ENCODE assay signal across 30 cellular contexts in the genomic region with DNA sequence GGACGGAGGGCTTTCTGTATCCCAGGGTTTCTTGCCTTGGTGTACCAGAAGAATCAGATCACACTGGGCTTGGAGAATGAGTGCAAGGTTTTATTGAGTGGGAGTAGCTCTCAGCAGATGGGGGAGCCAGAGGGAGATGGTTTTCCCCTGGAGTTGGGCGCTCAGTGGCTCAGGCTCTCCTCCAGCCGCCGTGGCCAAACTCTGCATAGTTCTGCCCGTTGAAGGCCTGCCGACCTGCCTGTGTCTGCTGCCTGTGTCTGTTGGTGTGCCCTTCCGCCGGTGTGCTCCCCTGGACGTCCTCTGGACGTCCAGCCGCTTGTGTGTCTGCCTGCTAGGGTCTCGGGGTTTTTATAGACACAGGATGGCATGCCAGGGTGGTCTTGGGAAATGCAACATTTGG. TPM values are rescaled to one million over a fixed set of nuclear protein-coding genes. Genes with fewer than 3 reads are reported as not detected.
"Had no signal": no experiment of that assay in that cellular context is flagged by ENCODE, and none has a peak within 500 bp of the region (broad histone marks: within the 10 kb centered on the region; RNA-seq: fewer than 3 reads in every experiment).

No MANE protein-coding gene starts in this region.

- H3K9me3 ChIP-seq: ascending aorta, breast epithelium, colonic mucosa, esophagus muscularis mucosa, gastroesophageal sphincter, heart right ventricle had no signal

- H3K27ac ChIP-seq: ascending aorta, breast epithelium, cardiac muscle cell, colonic mucosa, esophagus muscularis mucosa, foreskin keratinocyte, gastroesophageal sphincter, heart right ventricle had no signal

- H3K36me3 ChIP-seq: ascending aorta, breast epithelium, cardiac muscle cell, colonic mucosa, esophagus muscularis mucosa, gastroesophageal sphincter, heart right ventricle had no signal

- H3K36me3 Mint-ChIP-seq: activated naive CD4-positive, alpha-beta T cell treated with anti-CD3 and anti-CD28 coated beads, Interleukin-2, amount 10 ng/mL, durations not matched to agents 7 days and 5 days; activated naive CD8-positive, alpha-beta T cell treated with anti-CD3 and anti-CD28 coated beads, Interleukin-2, amount 10 ng/mL, durations not matched to agents 7 days and 5 days; brain had no signal

- H3K27me3 Mint-ChIP-seq: activated naive CD4-positive, alpha-beta T cell treated with anti-CD3 and anti-CD28 coated beads, Interleukin-2, amount 10 ng/mL, durations not matched to agents 7 days and 5 days; activated naive CD8-positive, alpha-beta T cell treated with anti-CD3 and anti-CD28 coated beads, Interleukin-2, amount 10 ng/mL, durations not matched to agents 7 days and 5 days; activated T-cell treated with anti-CD3 and anti-CD28 coated beads, Interleukin-2, amount 50 U/mL, for 24 hours had no signal

- H3K4me1 ChIP-seq: ascending aorta, breast epithelium, colonic mucosa, foreskin keratinocyte had no signal

- H3K4me3 Mint-ChIP-seq: activated CD4-positive, alpha-beta memory T cell treated with anti-CD3 and anti-CD28 coated beads, Interleukin-2, amount 10 ng/mL, durations not matched to agents 7 days and 5 days; activated CD4-positive, alpha-beta T cell treated with anti-CD3 and anti-CD28 coated beads, Interleukin-2, amount 10 ng/mL, durations not matched to agents 7 days and 5 days; activated naive CD4-positive, alpha-beta T cell treated with anti-CD3 and anti-CD28 coated beads, Interleukin-2, amount 10 ng/mL, durations not matched to agents 7 days and 5 days; activated naive CD8-positive, alpha-beta T cell treated with anti-CD3 and anti-CD28 coated beads, Interleukin-2, amount 10 ng/mL, durations not matched to agents 7 days and 5 days; activated T-cell treated with anti-CD3 and anti-CD28 coated beads, Interleukin-2, amount 50 U/mL, for 24 hours; activated T-cell treated with anti-CD3 and anti-CD28 coated beads, Interleukin-2, amount 50 U/mL, for 72 hours had no signal

- H3K27ac Mint-ChIP-seq: activated CD4-positive, alpha-beta memory T cell treated with anti-CD3 and anti-CD28 coated beads, Interleukin-2, amount 10 ng/mL, durations not matched to agents 7 days and 5 days; activated CD4-positive, alpha-beta T cell treated with anti-CD3 and anti-CD28 coated beads, Interleukin-2, amount 10 ng/mL, durations not matched to agents 7 days and 5 days; activated naive CD4-positive, alpha-beta T cell treated with anti-CD3 and anti-CD28 coated beads, Interleukin-2, amount 10 ng/mL, durations not matched to agents 7 days and 5 days; activated naive CD8-positive, alpha-beta T cell treated with anti-CD3 and anti-CD28 coated beads, Interleukin-2, amount 10 ng/mL, durations not matched to agents 7 days and 5 days; activated T-cell treated with anti-CD3 and anti-CD28 coated beads, Interleukin-2, amount 50 U/mL, for 24 hours; activated T-cell treated with anti-CD3 and anti-CD28 coated beads, Interleukin-2, amount 50 U/mL, for 72 hours; brain had no signal

- DNase-seq: activated CD4-positive, alpha-beta memory T cell treated with anti-CD3 and anti-CD28 coated beads, Interleukin-2, amount 10 ng/mL, durations not matched to agents 7 days and 5 days; activated CD4-positive, alpha-beta T cell treated with anti-CD3 and anti-CD28 coated beads for 1 hour; activated CD4-positive, alpha-beta T cell treated with anti-CD3 and anti-CD28 coated beads for 4 hours; activated CD4-positive, alpha-beta T cell treated with anti-CD3 and anti-CD28 coated beads, Interleukin-2, amount 10 ng/mL, durations not matched to agents 7 days and 5 days; activated CD4-positive, alpha-beta T cell treated with anti-CD3 and anti-CD28 coated beads, Interleukin-2, amount 50 U/mL, for 4 hours; activated CD8-positive, alpha-beta memory T cell treated with anti-CD3 and anti-CD28 coated beads, Interleukin-2, amount 50 U/mL, for 48 hours; activated gamma-delta T cell; activated naive CD4-positive, alpha-beta T cell; activated naive CD4-positive, alpha-beta T cell treated with anti-CD3 and anti-CD28 coated beads, Interleukin-2, amount 10 ng/mL, durations not matched to agents 7 days and 5 days; activated naive CD8-positive, alpha-beta T cell treated with anti-CD3 and anti-CD28 coated beads, Interleukin-2, amount 10 ng/mL, durations not matched to agents 7 days and 5 days; activated T-cell treated with anti-CD3 and anti-CD28 coated beads for 4 hours; activated T-cell treated with anti-CD3 and anti-CD28 coated beads, Interleukin-2, amount 50 U/mL, for 24 hours; activated T-cell treated with anti-CD3 and anti-CD28 coated beads, Interleukin-2, amount 50 U/mL, for 72 hours; central memory CD4-positive, alpha-beta T cell; cerebellar nuclear complex; colonic mucosa; effector memory CD4-positive, alpha-beta T cell; erythroblast; foreskin keratinocyte; heart right ventricle; T-helper 2 cell had no signal

- H3K9me3 Mint-ChIP-seq: activated CD4-positive, alpha-beta memory T cell treated with anti-CD3 and anti-CD28 coated beads, Interleukin-2, amount 10 ng/mL, durations not matched to agents 7 days and 5 days; activated CD4-positive, alpha-beta T cell treated with anti-CD3 and anti-CD28 coated beads, Interleukin-2, amount 10 ng/mL, durations not matched to agents 7 days and 5 days; activated naive CD4-positive, alpha-beta T cell treated with anti-CD3 and anti-CD28 coated beads, Interleukin-2, amount 10 ng/mL, durations not matched to agents 7 days and 5 days; activated naive CD8-positive, alpha-beta T cell treated with anti-CD3 and anti-CD28 coated beads, Interleukin-2, amount 10 ng/mL, durations not matched to agents 7 days and 5 days; activated T-cell treated with anti-CD3 and anti-CD28 coated beads, Interleukin-2, amount 50 U/mL, for 24 hours; activated T-cell treated with anti-CD3 and anti-CD28 coated beads, Interleukin-2, amount 50 U/mL, for 72 hours; brain had no signal

- H3K4me3 ChIP-seq: ascending aorta, breast epithelium, cardiac muscle cell, colonic mucosa, esophagus muscularis mucosa, gastroesophageal sphincter, heart right ventricle had no signal

- ATAC-seq: activated naive CD4-positive, alpha-beta T cell treated with anti-CD3 and anti-CD28 coated beads, Interleukin-2, amount 50 U/mL, for 72 hours; activated T-cell treated with anti-CD3 and anti-CD28 coated beads, Interleukin-2, amount 50 U/mL, for 72 hours; foreskin keratinocyte; gastroesophageal sphincter; heart right ventricle had no signal

- H3K27me3 ChIP-seq: ascending aorta, breast epithelium, cardiac muscle cell, colonic mucosa had no signal

RNA-seq across cellular contexts. Expression of a gene that starts 20.9 kb away (rescaled TPM):
- total RNA-seq: activated CD4-positive, alpha-beta memory T cell treated with anti-CD3 and anti-CD28 coated beads, Interleukin-2, amount 10 ng/mL, durations not matched to agents 7 days and 5 days; activated CD4-positive, alpha-beta T cell treated with anti-CD3 and anti-CD28 coated beads, Interleukin-2, amount 10 ng/mL, durations not matched to agents 7 days and 5 days; activated naive CD4-positive, alpha-beta T cell treated with anti-CD3 and anti-CD28 coated beads, Interleukin-2, amount 50 U/mL, for 72 hours; activated naive CD8-positive, alpha-beta T cell treated with anti-CD3 and anti-CD28 coated beads, Interleukin-2, amount 10 ng/mL, durations not matched to agents 7 days and 5 days; activated T-cell treated with anti-CD3 and anti-CD28 coated beads, Interleukin-2, amount 50 U/mL, for 72 hours; ascending aorta; breast epithelium; foreskin keratinocyte; glomerular endothelial cell; T-helper 1 cell treated with Interleukin-12 subunit alpha and Interleukin-12 subunit beta and Interleukin-4 antibody, amounts not matched to agents 30 ng/mL and 1 ng/mL, for 36 hours had no signal
